In genomic region chr9:5445096-5445495, GRCh38 we compare ENCODE assay signal across 1 cellular context. TPM values are rescaled to one million over a fixed set of nuclear protein-coding genes. Genes with fewer than 3 reads are reported as not detected.
"Had no signal": no experiment of that assay in that cellular context is flagged by ENCODE, and none has a peak within 500 bp of the region (broad histone marks: within the 10 kb centered on the region; RNA-seq: fewer than 3 reads in every experiment).

No MANE protein-coding gene starts in this region.

RNA-seq across cellular contexts. Expression of gene CD274, which starts 5.2 kb away (rescaled TPM):
- total RNA-seq: neural crest cell had no signal
